In genomic region chr5:93580387-93581100, GRCh38 we compare ENCODE assay signal across 8 cellular contexts.
DNase-seq lines count a peak whose midpoint lies in the region; ATAC-seq and TF ChIP-seq lines count a peak whose summit lies in the region.

No MANE protein-coding gene starts in this region.

- H3K27me3 ChIP-seq in MM.1S (replicated peaks; ENCODE audit: insufficient read depth, low read length) (peaks cover 20% of the 10 kb centered on the region), mucosa of stomach (ENCODE audit: control insufficient read depth, insufficient read depth, low read length) (peaks cover 76% of the 10 kb centered on the region)

- H3K79me2 ChIP-seq in MM.1S (ENCODE audit: low read length) = no peaks in the 10 kb centered on the region

- H3K4me1 ChIP-seq in MM.1S (ENCODE audit: low read length) = no peaks in the 10 kb centered on the region; the same call in 1 of the 2 replicates
- H3K4me1 ChIP-seq in mucosa of stomach (ENCODE audit: control insufficient read depth, insufficient read depth, low read length) = peaks cover 25% of the 10 kb centered on the region

- H3K4me2 ChIP-seq in MM.1S (ENCODE audit: low read depth, low read length) = peak overlapping the region; percentile 93

- no peaks in the 10 kb centered on the region for H3K9me3 ChIP-seq in MM.1S (replicated peaks; ENCODE audit: insufficient read depth, low read length)
- no peaks in the 10 kb centered on the region for H3K9me3 ChIP-seq in mucosa of stomach (ENCODE audit: control insufficient read depth, low read length)

- no peaks in the 10 kb centered on the region for H3K9me2 ChIP-seq in MM.1S (replicated peaks; ENCODE audit: insufficient read depth, low read length)

- H3K4me3 ChIP-seq in MM.1S (ENCODE audit: low read length) = peak overlapping the region; percentile 69
- H3K4me3 ChIP-seq in mucosa of stomach (ENCODE audit: low read length) = peak overlapping the region; percentile 58

- H3K9ac ChIP-seq in MM.1S (ENCODE audit: low read length) (peak overlapping the region; percentile 12; the same call in 1 of the 2 replicates), mucosa of stomach (ENCODE audit: low read length) (peak overlapping the region; percentile 64)

- no peaks in the 10 kb centered on the region; the same call in 1 of the 2 replicates for H3F3A ChIP-seq in MM.1S (ENCODE audit: insufficient read depth, low read length)

- H2AFZ ChIP-seq in MM.1S (ENCODE audit: low read length) = peak overlapping the region; percentile 98

- no peaks in the 10 kb centered on the region for H3K36me3 ChIP-seq in MM.1S (replicated peaks; ENCODE audit: insufficient read depth, low read length)
- no peaks in the 10 kb centered on the region for H3K36me3 ChIP-seq in mucosa of stomach (ENCODE audit: control insufficient read depth, insufficient read depth, low read length)

- ATAC-seq in GM18519 (IDR thresholded peaks at IDR 0.05; ENCODE audit: low FRiP score, unreplicated experiment) (no peak), GM18520 (IDR thresholded peaks at IDR 0.05; ENCODE audit: unreplicated experiment) (no peak)

- DNase-seq in ELR (ENCODE audit: low read depth) (peak; percentile 48), MM.1S (peak; percentile 18), ecto neural progenitor cell (ENCODE audit: low spot score) (peak; percentile 59), NCI-H187 treated with DMSO at 0.1 percent for 48 hours (lab: John Stamatoyannopoulos, UW) (no peak), cortex of kidney (lab: John Stamatoyannopoulos, UW) (no peak)

- no peak for TF ChIP-seq CTCF in MM.1S (IDR thresholded peaks at IDR 0.05; ENCODE audit: low read length)

- no peaks in the 10 kb centered on the region for H4K20me1 ChIP-seq in MM.1S (ENCODE audit: insufficient read depth, low read length)

- no peak overlapping the region for H3K27ac ChIP-seq in MM.1S (ENCODE audit: low read length)

Comparison
In these comparisons a context has a peak if more than half of its experiments do, and no peak if none do; other contexts are left out.
1. DNase-seq: peak in ELR (single experiment), MM.1S (single experiment) and ecto neural progenitor cell (single experiment); none in NCI-H187 treated with DMSO at 0.1 percent for 48 hours (single experiment) and cortex of kidney (single experiment).